In genomic region chr3:115960799-115961198, GRCh38 we compare ENCODE assay signal across 10 cellular contexts.
DNase-seq lines count a peak whose midpoint lies in the region; ATAC-seq and TF ChIP-seq lines count a peak whose summit lies in the region.
"Had no signal": no experiment of that assay in that cellular context is flagged by ENCODE, and none has a peak within 500 bp of the region (broad histone marks: within the 10 kb centered on the region; RNA-seq: fewer than 3 reads in every experiment).

No MANE protein-coding gene starts in this region.

- no peak for TF ChIP-seq CTCF in GM13977 (IDR thresholded peaks at IDR 0.05; ENCODE audit: extremely low read depth, insufficient read depth, missing control alignments)

- H3K27ac Mint-ChIP-seq in activated CD4-positive, alpha-beta T cell treated with anti-CD3 and anti-CD28 coated beads, Interleukin-2, amount 10 ng/mL, durations not matched to agents 7 days and 5 days: no peak overlapping the region
- H3K27ac Mint-ChIP-seq: CD8-positive, alpha-beta T cell had no signal

- peak; percentile 24 for DNase-seq in GM13977 (ENCODE audit: low spot score)
- DNase-seq in NCI-H69 (lab: John Stamatoyannopoulos, UW): peak; percentile 35
- peak; percentile 97 for DNase-seq in left kidney (ENCODE audit: low read depth, low spot score)
- no peak for DNase-seq in NCI-H345 treated with DMSO at 0.1 percent for 48 hours (lab: John Stamatoyannopoulos, UW; ENCODE audit: unreplicated experiment)
- no peak for DNase-seq in dedifferentiated amniotic fluid mesenchymal stem cell (ENCODE audit: extremely low spot score)
- no peak for DNase-seq in activated CD4-positive, alpha-beta T cell treated with anti-CD3 and anti-CD28 coated beads, Interleukin-2, amount 10 ng/mL, durations not matched to agents 7 days and 5 days
- DNase-seq in effector CD8-positive, alpha-beta T cell (lab: John Stamatoyannopoulos, UW): no peak
- DNase-seq: CD8-positive, alpha-beta T cell; NCI-H524 treated with DMSO at 0.1 percent for 48 hours had no signal

- ATAC-seq in GM21717 (IDR thresholded peaks at IDR 0.05; ENCODE audit: unreplicated experiment): peak; percentile 83
- ATAC-seq: CD8-positive, alpha-beta T cell had no signal

- CTCF ChIA-PET in activated CD4-positive, alpha-beta T cell treated with anti-CD3 and anti-CD28 coated beads, Interleukin-2, amount 10 ng/mL, durations not matched to agents 7 days and 5 days (lab: Charles Lee): no interaction called here

- no peak overlapping the region for H3K4me3 Mint-ChIP-seq in activated CD4-positive, alpha-beta T cell treated with anti-CD3 and anti-CD28 coated beads, Interleukin-2, amount 10 ng/mL, durations not matched to agents 7 days and 5 days
- H3K4me3 Mint-ChIP-seq: CD8-positive, alpha-beta T cell had no signal

- in situ Hi-C loops in GM13977 (cut with MboI; ENCODE audit: low pct_unique_long_range_greater_than_20kb, low sequenced_read_pairs, unreplicated experiment): no loop called here

- H3K9me3 Mint-ChIP-seq in activated CD4-positive, alpha-beta T cell treated with anti-CD3 and anti-CD28 coated beads, Interleukin-2, amount 10 ng/mL, durations not matched to agents 7 days and 5 days: no peaks in the 10 kb centered on the region
- H3K9me3 Mint-ChIP-seq: CD8-positive, alpha-beta T cell had no signal

- H3K36me3 Mint-ChIP-seq in activated CD4-positive, alpha-beta T cell treated with anti-CD3 and anti-CD28 coated beads, Interleukin-2, amount 10 ng/mL, durations not matched to agents 7 days and 5 days (ENCODE audit: low read depth): no peaks in the 10 kb centered on the region
- H3K36me3 Mint-ChIP-seq: CD8-positive, alpha-beta T cell had no signal

- H3K4me1 Mint-ChIP-seq in activated CD4-positive, alpha-beta T cell treated with anti-CD3 and anti-CD28 coated beads, Interleukin-2, amount 10 ng/mL, durations not matched to agents 7 days and 5 days: no peaks in the 10 kb centered on the region

- H3K27me3 Mint-ChIP-seq in activated CD4-positive, alpha-beta T cell treated with anti-CD3 and anti-CD28 coated beads, Interleukin-2, amount 10 ng/mL, durations not matched to agents 7 days and 5 days: no peaks in the 10 kb centered on the region

- POLR2A ChIA-PET in activated CD4-positive, alpha-beta T cell treated with anti-CD3 and anti-CD28 coated beads, Interleukin-2, amount 10 ng/mL, durations not matched to agents 7 days and 5 days (lab: Charles Lee): no interaction called here

Comparison
In these comparisons a context has a peak if more than half of its experiments do, and no peak if none do; other contexts are left out.
1. DNase-seq: peak in GM13977 (single experiment), NCI-H69 (single experiment) and left kidney (single experiment); none in NCI-H345 treated with DMSO at 0.1 percent for 48 hours (single experiment), dedifferentiated amniotic fluid mesenchymal stem cell (single experiment), activated CD4-positive, alpha-beta T cell treated with anti-CD3 and anti-CD28 coated beads, Interleukin-2, amount 10 ng/mL, durations not matched to agents 7 days and 5 days (single experiment) and effector CD8-positive, alpha-beta T cell (single experiment).